Comparison of ENCODE assay signal across 25 cellular contexts in the genomic region with DNA sequence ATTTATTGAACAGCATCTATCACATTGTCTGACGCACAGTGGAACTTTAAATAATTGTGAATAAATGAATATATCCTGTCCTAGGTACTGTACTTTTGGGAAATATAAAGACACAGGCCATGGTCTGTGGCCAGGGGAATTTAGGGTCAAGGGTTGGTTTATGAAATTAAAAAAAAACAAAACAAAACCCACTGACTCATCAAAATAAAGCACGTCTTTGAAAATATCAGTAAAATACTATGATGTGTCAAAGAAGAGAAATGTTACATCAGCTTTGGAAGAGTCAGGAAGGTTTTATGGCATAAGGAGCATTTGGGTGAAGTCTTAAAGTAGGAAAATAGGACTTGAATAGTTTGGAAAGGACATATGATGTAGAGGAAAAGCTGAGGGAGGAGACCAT.
"Had no signal": no experiment of that assay in that cellular context is flagged by ENCODE, and none has a peak within 500 bp of the region (broad histone marks: within the 10 kb centered on the region; RNA-seq: fewer than 3 reads in every experiment).

No MANE protein-coding gene starts in this region.

- H3K27ac ChIP-seq: brain microvascular endothelial cell had no signal

- H3K4me1 Mint-ChIP-seq: activated CD4-positive, alpha-beta memory T cell treated with anti-CD3 and anti-CD28 coated beads, Interleukin-2, amount 10 ng/mL, durations not matched to agents 7 days and 5 days; activated CD4-positive, alpha-beta T cell treated with anti-CD3 and anti-CD28 coated beads for 36 hours; activated T-helper 17 cell treated with anti-CD3 and anti-CD28 coated beads, Interleukin-2, amount 50 U/mL, for 72 hours; T-cell had no signal

- ATAC-seq: activated CD4-positive, alpha-beta T cell treated with anti-CD3 and anti-CD28 coated beads for 36 hours; activated T-helper 17 cell treated with anti-CD3 and anti-CD28 coated beads, Interleukin-2, amount 50 U/mL, for 72 hours; T-cell had no signal

- H3K27ac Mint-ChIP-seq: activated CD4-positive, alpha-beta memory T cell treated with anti-CD3 and anti-CD28 coated beads, Interleukin-2, amount 10 ng/mL, durations not matched to agents 7 days and 5 days; activated CD4-positive, alpha-beta T cell treated with anti-CD3 and anti-CD28 coated beads for 36 hours; activated naive CD4-positive, alpha-beta T cell treated with anti-CD3 and anti-CD28 coated beads for 36 hours; activated naive CD8-positive, alpha-beta T cell; activated T-helper 17 cell treated with anti-CD3 and anti-CD28 coated beads, Interleukin-2, amount 50 U/mL, for 72 hours; T-cell had no signal

- DNase-seq: activated CD4-positive, alpha-beta memory T cell treated with anti-CD3 and anti-CD28 coated beads, Interleukin-2, amount 10 ng/mL, durations not matched to agents 7 days and 5 days; activated CD4-positive, alpha-beta T cell treated with anti-CD3 and anti-CD28 coated beads for 36 hours; activated CD4-positive, alpha-beta T cell treated with anti-CD3 and anti-CD28 coated beads, Interleukin-2, amount 50 U/mL, for 1 hour; activated CD4-positive, CD25-positive, alpha-beta regulatory T cell; activated gamma-delta T cell; activated naive CD4-positive, alpha-beta T cell treated with anti-CD3 and anti-CD28 coated beads for 36 hours; activated T-cell treated with anti-CD3 and anti-CD28 coated beads for 4 hours; activated T-cell treated with anti-CD3 and anti-CD28 coated beads, Interleukin-2, amount 50 U/mL, for 48 hours; amygdala; brain microvascular endothelial cell; cerebellar nuclear complex; NCI-H1092; NCI-H1417; NCI-H1930; NCI-H2171; NCI-H2227 treated with DMSO at 0.1 percent for 48 hours; NCI-H526; NCI-H82; SIG-M5; T-cell; T-helper 2 cell; T1000 had no signal

- H3K4me3 Mint-ChIP-seq: activated CD4-positive, alpha-beta memory T cell treated with anti-CD3 and anti-CD28 coated beads, Interleukin-2, amount 10 ng/mL, durations not matched to agents 7 days and 5 days; activated CD4-positive, alpha-beta T cell treated with anti-CD3 and anti-CD28 coated beads for 36 hours; activated naive CD4-positive, alpha-beta T cell treated with anti-CD3 and anti-CD28 coated beads for 36 hours; activated naive CD8-positive, alpha-beta T cell; activated T-helper 17 cell treated with anti-CD3 and anti-CD28 coated beads, Interleukin-2, amount 50 U/mL, for 72 hours; T-cell had no signal

- H3K9me3 Mint-ChIP-seq: activated naive CD4-positive, alpha-beta T cell treated with anti-CD3 and anti-CD28 coated beads for 36 hours had no signal

- FAIRE-seq: TTC549 had no signal

- H3K36me3 Mint-ChIP-seq: activated naive CD8-positive, alpha-beta T cell; T-cell had no signal

- H3K27me3 Mint-ChIP-seq: activated CD4-positive, alpha-beta memory T cell treated with anti-CD3 and anti-CD28 coated beads, Interleukin-2, amount 10 ng/mL, durations not matched to agents 7 days and 5 days; activated CD4-positive, alpha-beta T cell treated with anti-CD3 and anti-CD28 coated beads for 36 hours; activated naive CD8-positive, alpha-beta T cell; activated T-helper 17 cell treated with anti-CD3 and anti-CD28 coated beads, Interleukin-2, amount 50 U/mL, for 72 hours; T-cell had no signal

- H3K27me3 ChIP-seq: brain microvascular endothelial cell had no signal
